ENCODE assay signal across 1 cellular context in the genomic region with DNA sequence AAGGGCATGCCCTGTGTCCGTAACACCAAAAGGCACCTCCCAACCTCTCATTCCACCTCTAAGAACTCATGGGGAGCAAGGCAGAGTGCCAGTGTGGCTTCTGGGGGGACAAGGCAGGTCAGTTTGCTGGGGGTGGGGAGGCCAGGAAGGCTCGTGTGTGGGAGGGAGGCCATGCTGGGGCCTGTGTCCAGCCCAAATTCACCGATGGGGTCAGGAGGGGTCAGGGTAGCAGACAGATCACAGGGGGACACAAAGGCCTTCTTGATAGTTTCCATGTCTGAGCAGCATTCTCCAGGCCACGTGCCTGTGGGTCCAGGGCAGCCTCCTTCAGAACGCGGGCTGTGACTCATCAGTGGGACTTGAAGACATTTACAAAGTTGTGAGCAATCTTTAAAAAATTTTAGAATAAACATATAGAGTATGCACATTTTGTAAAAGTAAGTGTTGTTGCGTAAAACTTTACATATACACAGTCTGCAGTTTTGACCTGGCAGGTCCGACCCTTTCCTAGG.
TF ChIP-seq lines count a peak whose summit lies in the region.

No MANE protein-coding gene starts in this region.

TF ChIP-seq in HepG2, 621 proteins besides CTCF, POLR2A, EP300 and RAD21 (continued from another document):
- TF ChIP-seq, protein P1, sequence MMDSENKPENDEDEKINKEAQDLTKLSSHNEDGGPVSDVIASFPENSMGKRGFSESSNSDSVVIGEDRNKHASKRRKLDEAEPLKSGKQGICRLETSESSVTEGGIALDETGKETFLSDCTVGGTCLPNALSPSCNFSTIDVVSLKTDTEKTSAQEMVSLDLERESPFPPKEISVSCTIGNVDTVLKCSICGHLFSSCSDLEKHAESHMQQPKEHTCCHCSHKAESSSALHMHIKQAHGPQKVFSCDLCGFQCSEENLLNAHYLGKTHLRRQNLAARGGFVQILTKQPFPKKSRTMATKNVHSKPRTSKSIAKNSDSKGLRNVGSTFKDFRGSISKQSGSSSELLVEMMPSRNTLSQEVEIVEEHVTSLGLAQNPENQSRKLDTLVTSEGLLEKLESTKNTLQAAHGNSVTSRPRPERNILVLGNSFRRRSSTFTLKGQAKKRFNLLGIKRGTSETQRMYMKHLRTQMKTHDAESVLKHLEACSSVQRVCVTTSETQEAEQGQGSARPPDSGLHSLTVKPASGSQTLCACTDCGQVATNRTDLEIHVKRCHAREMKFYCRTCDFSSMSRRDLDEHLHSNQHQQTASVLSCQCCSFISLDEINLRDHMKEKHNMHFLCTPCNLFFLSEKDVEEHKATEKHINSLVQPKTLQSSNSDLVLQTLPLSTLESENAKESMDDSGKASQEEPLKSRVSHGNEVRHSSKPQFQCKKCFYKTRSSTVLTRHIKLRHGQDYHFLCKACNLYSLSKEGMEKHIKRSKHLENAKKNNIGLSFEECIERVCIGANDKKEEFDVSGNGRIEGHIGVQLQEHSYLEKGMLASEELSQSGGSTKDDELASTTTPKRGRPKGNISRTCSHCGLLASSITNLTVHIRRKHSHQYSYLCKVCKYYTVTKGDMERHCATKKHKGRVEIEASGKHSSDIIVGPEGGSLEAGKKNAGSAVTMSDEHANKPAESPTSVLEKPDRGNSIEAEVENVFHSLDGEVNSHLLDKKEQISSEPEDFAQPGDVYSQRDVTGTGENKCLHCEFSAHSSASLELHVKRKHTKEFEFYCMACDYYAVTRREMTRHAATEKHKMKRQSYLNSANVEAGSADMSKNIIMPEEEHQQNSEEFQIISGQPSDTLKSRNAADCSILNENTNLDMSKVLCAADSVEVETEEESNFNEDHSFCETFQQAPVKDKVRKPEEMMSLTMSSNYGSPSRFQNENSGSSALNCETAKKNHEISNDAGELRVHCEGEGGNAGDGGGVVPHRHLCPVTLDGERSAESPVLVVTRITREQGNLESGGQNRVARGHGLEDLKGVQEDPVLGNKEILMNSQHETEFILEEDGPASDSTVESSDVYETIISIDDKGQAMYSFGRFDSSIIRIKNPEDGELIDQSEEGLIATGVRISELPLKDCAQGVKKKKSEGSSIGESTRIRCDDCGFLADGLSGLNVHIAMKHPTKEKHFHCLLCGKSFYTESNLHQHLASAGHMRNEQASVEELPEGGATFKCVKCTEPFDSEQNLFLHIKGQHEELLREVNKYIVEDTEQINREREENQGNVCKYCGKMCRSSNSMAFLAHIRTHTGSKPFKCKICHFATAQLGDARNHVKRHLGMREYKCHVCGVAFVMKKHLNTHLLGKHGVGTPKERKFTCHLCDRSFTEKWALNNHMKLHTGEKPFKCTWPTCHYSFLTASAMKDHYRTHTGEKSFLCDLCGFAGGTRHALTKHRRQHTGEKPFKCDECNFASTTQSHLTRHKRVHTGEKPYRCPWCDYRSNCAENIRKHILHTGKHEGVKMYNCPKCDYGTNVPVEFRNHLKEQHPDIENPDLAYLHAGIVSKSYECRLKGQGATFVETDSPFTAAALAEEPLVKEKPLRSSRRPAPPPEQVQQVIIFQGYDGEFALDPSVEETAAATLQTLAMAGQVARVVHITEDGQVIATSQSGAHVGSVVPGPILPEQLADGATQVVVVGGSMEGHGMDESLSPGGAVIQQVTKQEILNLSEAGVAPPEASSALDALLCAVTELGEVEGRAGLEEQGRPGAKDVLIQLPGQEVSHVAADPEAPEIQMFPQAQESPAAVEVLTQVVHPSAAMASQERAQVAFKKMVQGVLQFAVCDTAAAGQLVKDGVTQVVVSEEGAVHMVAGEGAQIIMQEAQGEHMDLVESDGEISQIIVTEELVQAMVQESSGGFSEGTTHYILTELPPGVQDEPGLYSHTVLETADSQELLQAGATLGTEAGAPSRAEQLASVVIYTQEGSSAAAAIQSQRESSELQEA (CRISPR knock-in tag; IDR thresholded peaks at IDR 0.05; ENCODE audit: not compliant biosample characterization) = no peak
- TF ChIP-seq ARID2 (CRISPR knock-in tag; IDR thresholded peaks at IDR 0.05; ENCODE audit: borderline replicate concordance) (no peak), ZFP36L1 (CRISPR knock-in tag; IDR thresholded peaks at IDR 0.05) (no peak), HHEX (CRISPR knock-in tag; IDR thresholded peaks at IDR 0.05) (no peak), AHR (CRISPR knock-in tag; IDR thresholded peaks at IDR 0.05) (no peak), RFX5 (IDR thresholded peaks at IDR 0.05; ENCODE audit: low read depth, low read length) (no peak), ZSCAN12 (CRISPR knock-in tag; IDR thresholded peaks at IDR 0.05) (no peak), HOXA9 (CRISPR knock-in tag; IDR thresholded peaks at IDR 0.05; ENCODE audit: borderline replicate concordance) (no peak), ZNF775 (CRISPR knock-in tag; IDR thresholded peaks at IDR 0.05; ENCODE audit: borderline replicate concordance) (no peak), ZNF558 (CRISPR knock-in tag; IDR thresholded peaks at IDR 0.05; ENCODE audit: borderline replicate concordance) (no peak), NFYB (CRISPR knock-in tag; IDR thresholded peaks at IDR 0.05) (no peak), POGZ (CRISPR knock-in tag; IDR thresholded peaks at IDR 0.05) (no peak), GLI4 (CRISPR knock-in tag; IDR thresholded peaks at IDR 0.05; ENCODE audit: borderline replicate concordance) (no peak), ZNF547 (CRISPR knock-in tag; IDR thresholded peaks at IDR 0.05) (no peak)
- TF ChIP-seq, protein P2, sequence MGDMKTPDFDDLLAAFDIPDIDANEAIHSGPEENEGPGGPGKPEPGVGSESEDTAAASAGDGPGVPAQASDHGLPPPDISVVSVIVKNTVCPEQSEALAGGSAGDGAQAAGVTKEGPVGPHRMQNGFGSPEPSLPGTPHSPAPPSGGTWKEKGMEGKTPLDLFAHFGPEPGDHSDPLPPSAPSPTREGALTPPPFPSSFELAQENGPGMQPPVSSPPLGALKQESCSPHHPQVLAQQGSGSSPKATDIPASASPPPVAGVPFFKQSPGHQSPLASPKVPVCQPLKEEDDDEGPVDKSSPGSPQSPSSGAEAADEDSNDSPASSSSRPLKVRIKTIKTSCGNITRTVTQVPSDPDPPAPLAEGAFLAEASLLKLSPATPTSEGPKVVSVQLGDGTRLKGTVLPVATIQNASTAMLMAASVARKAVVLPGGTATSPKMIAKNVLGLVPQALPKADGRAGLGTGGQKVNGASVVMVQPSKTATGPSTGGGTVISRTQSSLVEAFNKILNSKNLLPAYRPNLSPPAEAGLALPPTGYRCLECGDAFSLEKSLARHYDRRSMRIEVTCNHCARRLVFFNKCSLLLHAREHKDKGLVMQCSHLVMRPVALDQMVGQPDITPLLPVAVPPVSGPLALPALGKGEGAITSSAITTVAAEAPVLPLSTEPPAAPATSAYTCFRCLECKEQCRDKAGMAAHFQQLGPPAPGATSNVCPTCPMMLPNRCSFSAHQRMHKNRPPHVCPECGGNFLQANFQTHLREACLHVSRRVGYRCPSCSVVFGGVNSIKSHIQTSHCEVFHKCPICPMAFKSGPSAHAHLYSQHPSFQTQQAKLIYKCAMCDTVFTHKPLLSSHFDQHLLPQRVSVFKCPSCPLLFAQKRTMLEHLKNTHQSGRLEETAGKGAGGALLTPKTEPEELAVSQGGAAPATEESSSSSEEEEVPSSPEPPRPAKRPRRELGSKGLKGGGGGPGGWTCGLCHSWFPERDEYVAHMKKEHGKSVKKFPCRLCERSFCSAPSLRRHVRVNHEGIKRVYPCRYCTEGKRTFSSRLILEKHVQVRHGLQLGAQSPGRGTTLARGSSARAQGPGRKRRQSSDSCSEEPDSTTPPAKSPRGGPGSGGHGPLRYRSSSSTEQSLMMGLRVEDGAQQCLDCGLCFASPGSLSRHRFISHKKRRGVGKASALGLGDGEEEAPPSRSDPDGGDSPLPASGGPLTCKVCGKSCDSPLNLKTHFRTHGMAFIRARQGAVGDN (CRISPR knock-in tag; IDR thresholded peaks at IDR 0.05) = no peak
- TF ChIP-seq, protein P3, sequence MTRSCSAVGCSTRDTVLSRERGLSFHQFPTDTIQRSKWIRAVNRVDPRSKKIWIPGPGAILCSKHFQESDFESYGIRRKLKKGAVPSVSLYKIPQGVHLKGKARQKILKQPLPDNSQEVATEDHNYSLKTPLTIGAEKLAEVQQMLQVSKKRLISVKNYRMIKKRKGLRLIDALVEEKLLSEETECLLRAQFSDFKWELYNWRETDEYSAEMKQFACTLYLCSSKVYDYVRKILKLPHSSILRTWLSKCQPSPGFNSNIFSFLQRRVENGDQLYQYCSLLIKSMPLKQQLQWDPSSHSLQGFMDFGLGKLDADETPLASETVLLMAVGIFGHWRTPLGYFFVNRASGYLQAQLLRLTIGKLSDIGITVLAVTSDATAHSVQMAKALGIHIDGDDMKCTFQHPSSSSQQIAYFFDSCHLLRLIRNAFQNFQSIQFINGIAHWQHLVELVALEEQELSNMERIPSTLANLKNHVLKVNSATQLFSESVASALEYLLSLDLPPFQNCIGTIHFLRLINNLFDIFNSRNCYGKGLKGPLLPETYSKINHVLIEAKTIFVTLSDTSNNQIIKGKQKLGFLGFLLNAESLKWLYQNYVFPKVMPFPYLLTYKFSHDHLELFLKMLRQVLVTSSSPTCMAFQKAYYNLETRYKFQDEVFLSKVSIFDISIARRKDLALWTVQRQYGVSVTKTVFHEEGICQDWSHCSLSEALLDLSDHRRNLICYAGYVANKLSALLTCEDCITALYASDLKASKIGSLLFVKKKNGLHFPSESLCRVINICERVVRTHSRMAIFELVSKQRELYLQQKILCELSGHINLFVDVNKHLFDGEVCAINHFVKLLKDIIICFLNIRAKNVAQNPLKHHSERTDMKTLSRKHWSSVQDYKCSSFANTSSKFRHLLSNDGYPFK (CRISPR knock-in tag; IDR thresholded peaks at IDR 0.05; ENCODE audit: borderline replicate concordance) = no peak
